Comparison of ENCODE assay signal across 9 cellular contexts in genomic region chr1:201945863-201946223, GRCh38. TPM values are rescaled to one million over a fixed set of nuclear protein-coding genes. Genes with fewer than 3 reads are reported as not detected.
A peak's percentile ranks its signal among the peaks of the same experiment; 100 is the strongest.
DNase-seq lines count a peak whose midpoint lies in the region; ATAC-seq, FAIRE-seq and TF ChIP-seq lines count a peak whose summit lies in the region.
"Had no signal": no experiment of that assay in that cellular context is flagged by ENCODE, and none has a peak within 500 bp of the region (broad histone marks: within the 10 kb centered on the region; RNA-seq: fewer than 3 reads in every experiment).

No MANE protein-coding gene starts in this region.

- H3K27me3 ChIP-seq in brain microvascular endothelial cell (replicated peaks): no peaks in the 10 kb centered on the region

- no peak for DNase-seq in CD14-positive monocyte (ENCODE audit: low spot score)
- no peak for DNase-seq in brain microvascular endothelial cell
- DNase-seq in kidney: no peak
- DNase-seq in retinal pigment epithelial cell (ENCODE audit: low read depth): no peak
- DNase-seq in D341Med (ENCODE audit: low spot score): no peak
- no peak for DNase-seq in COLO829 (ENCODE audit: low spot score)
- no peak for DNase-seq in NCI-H2029 (lab: John Stamatoyannopoulos, UW)
- DNase-seq in activated CD8-positive, alpha-beta memory T cell treated with anti-CD3 and anti-CD28 coated beads, Interleukin-2, amount 10 ng/mL, durations not matched to agents 7 days and 5 days: no peak
- DNase-seq: activated gamma-delta T cell treated with Interleukin-2 at 50 U/mL for 16 hours had no signal

- H3K36me3 Mint-ChIP-seq in CD14-positive monocyte: no peaks in the 10 kb centered on the region
- H3K36me3 Mint-ChIP-seq in activated CD8-positive, alpha-beta memory T cell treated with anti-CD3 and anti-CD28 coated beads, Interleukin-2, amount 10 ng/mL, durations not matched to agents 7 days and 5 days: no peaks in the 10 kb centered on the region

- no peaks in the 10 kb centered on the region for H3K9me3 ChIP-seq in kidney (ENCODE audit: control insufficient read depth in 1 of 2, low read length in 2 of 2)

- CTCF ChIA-PET in activated CD8-positive, alpha-beta memory T cell treated with anti-CD3 and anti-CD28 coated beads, Interleukin-2, amount 10 ng/mL, durations not matched to agents 7 days and 5 days (lab: Charles Lee): interaction anchor here (0.7 to 3.2 kb wide), 5 partner anchors 9 to 50 kb away, joined by 3 to 21 read pairs (median 4); no protein-coding TSS in a partner anchor

- H3K4me1 Mint-ChIP-seq in CD14-positive monocyte: peaks cover 14% of the 10 kb centered on the region
- H3K4me1 Mint-ChIP-seq in activated CD8-positive, alpha-beta memory T cell treated with anti-CD3 and anti-CD28 coated beads, Interleukin-2, amount 10 ng/mL, durations not matched to agents 7 days and 5 days: peaks cover 13% of the 10 kb centered on the region

- peaks cover 9 to 10% of the 10 kb centered on the region in 2 donors for H3K4me1 ChIP-seq in kidney (ENCODE audit: control insufficient read depth in 1 of 2, insufficient read depth in 1 of 2, low read depth in 1 of 2, low read length in 2 of 2)

- in situ Hi-C loops in brain microvascular endothelial cell (cut with HindIII; ENCODE audit: low pct_ligation_motif_present, low sequenced_read_pairs): no loop called here

- H3K4me3 Mint-ChIP-seq in CD14-positive monocyte: peak overlapping the region; percentile 39 to 89
- no peak overlapping the region for H3K4me3 Mint-ChIP-seq in activated CD8-positive, alpha-beta memory T cell treated with anti-CD3 and anti-CD28 coated beads, Interleukin-2, amount 10 ng/mL, durations not matched to agents 7 days and 5 days

- H3K36me3 ChIP-seq in brain microvascular endothelial cell (replicated peaks) (no peaks in the 10 kb centered on the region), kidney (ENCODE audit: control insufficient read depth in 1 of 2, insufficient read depth in 2 of 2, low read length in 2 of 2) (no peaks in the 10 kb centered on the region)

- peaks cover 0 to 14% (median 2%) of the 10 kb centered on the region in 7 donors for H3K9me3 Mint-ChIP-seq in CD14-positive monocyte
- H3K9me3 Mint-ChIP-seq in activated CD8-positive, alpha-beta memory T cell treated with anti-CD3 and anti-CD28 coated beads, Interleukin-2, amount 10 ng/mL, durations not matched to agents 7 days and 5 days (ENCODE audit: low read depth): no peaks in the 10 kb centered on the region

- H3K27me3 Mint-ChIP-seq in CD14-positive monocyte (ENCODE audit: low read depth in 3 of 3): peaks cover 40 to 48% (median 47%) of the 10 kb centered on the region in 3 donors
- H3K27me3 Mint-ChIP-seq in activated CD8-positive, alpha-beta memory T cell treated with anti-CD3 and anti-CD28 coated beads, Interleukin-2, amount 10 ng/mL, durations not matched to agents 7 days and 5 days: peaks cover 56% of the 10 kb centered on the region

- peak overlapping the region; percentile 0 to 62 for H3K9ac ChIP-seq in kidney (ENCODE audit: low read length in 2 of 2)

- H3K27ac ChIP-seq in brain microvascular endothelial cell (no peak overlapping the region), kidney (ENCODE audit: low read depth in 2 of 2, low read length in 2 of 2) (no peak overlapping the region)

- H3K27ac Mint-ChIP-seq in CD14-positive monocyte: no peak overlapping the region
- H3K27ac Mint-ChIP-seq in activated CD8-positive, alpha-beta memory T cell treated with anti-CD3 and anti-CD28 coated beads, Interleukin-2, amount 10 ng/mL, durations not matched to agents 7 days and 5 days: no peak overlapping the region

- FAIRE-seq in kidney (lab: Jason Lieb, UNC): no peak

- intact Hi-C loops in CD14-positive monocyte (cut with micrococcal nuclease) (no loop called here), kidney (cut with DNase I) (no loop called here)

- peak overlapping the region; percentile 47 for H3K4me3 ChIP-seq in brain microvascular endothelial cell (ENCODE audit: low read depth, low read length)
- peak overlapping the region; percentile 55 to 71 for H3K4me3 ChIP-seq in kidney (ENCODE audit: low read length in 2 of 2)
- peak overlapping the region; percentile 61 for H3K4me3 ChIP-seq in retinal pigment epithelial cell (ENCODE audit: low read length)

- no peak for ATAC-seq in activated CD8-positive, alpha-beta memory T cell treated with anti-CD3 and anti-CD28 coated beads, Interleukin-2, amount 10 ng/mL, durations not matched to agents 7 days and 5 days

- TF ChIP-seq CTCF in CD14-positive monocyte (IDR thresholded peaks at IDR 0.05) (no peak), brain microvascular endothelial cell (IDR thresholded peaks at IDR 0.05; ENCODE audit: low read depth, low read length, missing control alignments) (no peak), kidney (IDR thresholded peaks at IDR 0.05; ENCODE audit: borderline replicate concordance, extremely low read depth, insufficient read depth) (no peak), retinal pigment epithelial cell (conservative IDR thresholded peaks at IDR 0.05; ENCODE audit: low read depth, low read length) (no peak)

RNA-seq across cellular contexts. Expression of gene LMOD1, which starts 0.5 kb away (rescaled TPM):
- polyA plus RNA-seq in CD14-positive monocyte: not detected
- 33.3 TPM for total RNA-seq in kidney
- polyA plus RNA-seq in kidney (ENCODE audit: insufficient read depth, low read depth, low replicate concordance): 9.5 TPM
- total RNA-seq in activated CD8-positive, alpha-beta memory T cell treated with anti-CD3 and anti-CD28 coated beads, Interleukin-2, amount 10 ng/mL, durations not matched to agents 7 days and 5 days: not detected

RNA-seq across cellular contexts. Expression of gene TIMM17A, which starts 9.5 kb away (rescaled TPM):
- polyA plus RNA-seq in CD14-positive monocyte (10 to 100 TPM; 45.4 to 50.3 TPM), kidney (ENCODE audit: insufficient read depth, low read depth, low replicate concordance) (73.2 TPM)
- 40.8 TPM for total RNA-seq in kidney
- 10 to 100 TPM; 43.0 to 68.7 TPM for total RNA-seq in activated CD8-positive, alpha-beta memory T cell treated with anti-CD3 and anti-CD28 coated beads, Interleukin-2, amount 10 ng/mL, durations not matched to agents 7 days and 5 days

RNA-seq across cellular contexts. Expression of gene RNPEP, which starts 36.6 kb away (rescaled TPM):
- polyA plus RNA-seq in CD14-positive monocyte: 100 to 1,000 TPM; 127 to 153 TPM
- total RNA-seq in kidney: 54.6 TPM
- polyA plus RNA-seq in kidney (ENCODE audit: insufficient read depth, low read depth, low replicate concordance): 48.7 TPM
- total RNA-seq in activated CD8-positive, alpha-beta memory T cell treated with anti-CD3 and anti-CD28 coated beads, Interleukin-2, amount 10 ng/mL, durations not matched to agents 7 days and 5 days: 10 to 100 TPM; 38.3 to 40.4 TPM

RNA-seq across cellular contexts. Expression of gene SHISA4, which starts 57.1 kb away (rescaled TPM):
- polyA plus RNA-seq in CD14-positive monocyte (1 to 10 TPM; 1.5 to 2.3 TPM), kidney (ENCODE audit: insufficient read depth, low read depth, low replicate concordance) (37.6 TPM)
- total RNA-seq in kidney: 10.4 TPM
- under 1 TPM; 0.32 to 0.54 TPM for total RNA-seq in activated CD8-positive, alpha-beta memory T cell treated with anti-CD3 and anti-CD28 coated beads, Interleukin-2, amount 10 ng/mL, durations not matched to agents 7 days and 5 days

Comparison
In these comparisons a context has a peak if more than half of its experiments do, and no peak if none do; other contexts are left out.
1. RNA of gene LMOD1, which starts 0.5 kb away (total RNA-seq): 33.3 TPM in kidney (single experiment); not detected in activated CD8-positive, alpha-beta memory T cell treated with anti-CD3 and anti-CD28 coated beads, Interleukin-2, amount 10 ng/mL, durations not matched to agents 7 days and 5 days; every median in the first group is over 10 times any median in the second.
2. Peak in every context shown above with its lines, with median percentiles within 50 percentile points of each other: H3K4me3 ChIP-seq.